ENCODE assay signal across 9 cellular contexts in genomic region chr5:131416729-131417128, GRCh38.
DNase-seq lines count a peak whose midpoint lies in the region; ATAC-seq and TF ChIP-seq lines count a peak whose summit lies in the region.
"Had no signal": no experiment of that assay in that cellular context is flagged by ENCODE, and none has a peak within 500 bp of the region (broad histone marks: within the 10 kb centered on the region; RNA-seq: fewer than 3 reads in every experiment).

No MANE protein-coding gene starts in this region.

- WGBS in lower leg skin, 2 donors, result 62 to 72% methylated on average over 3 of the region's 3 CpGs

- DNase-seq in DMS 273 treated with DMSO at 0.1 percent for 48 hours (lab: John Stamatoyannopoulos, UW) (no peak), SK-N-DZ (ENCODE audit: low spot score) (no peak), mucosa of descending colon (no peak), lower leg skin (ENCODE audit: low spot score in 2 of 2) (no peak)

- peaks cover 39% of the 10 kb centered on the region for H3K4me1 Mint-ChIP-seq in activated T-helper 17 cell treated with anti-CD3 and anti-CD28 coated beads, Interleukin-2, amount 50 U/mL, for 72 hours

- no peaks in the 10 kb centered on the region for H3K36me3 ChIP-seq in mucosa of descending colon (ENCODE audit: low read depth)

- intact Hi-C loops in mucosa of descending colon (cut with DNase I, micrococcal nuclease), result loop anchor here in 1 of 2 donors (10.0 kb wide), 1 partner anchor 532 kb away; no protein-coding TSS in a partner anchor
- intact Hi-C loops in lower leg skin (cut with DNase I; ENCODE audit: low total_unique reads), result loop anchor here (10.0 kb wide), 1 partner anchor 252 kb away; the partner anchor contains the start of gene HINT1

- no peaks in the 10 kb centered on the region for H3K4me1 ChIP-seq in mucosa of descending colon (ENCODE audit: low read depth)
- H3K4me1 ChIP-seq: parathyroid adenoma had no signal

- peak; percentile 86 for ATAC-seq in GM18499 (IDR thresholded peaks at IDR 0.05; ENCODE audit: insufficient read depth, unreplicated experiment)
- ATAC-seq in GM19463 (IDR thresholded peaks at IDR 0.05; ENCODE audit: unreplicated experiment), result peak; percentile 66
- ATAC-seq in HG03064 (IDR thresholded peaks at IDR 0.05; ENCODE audit: low read depth, unreplicated experiment), result peak; percentile 71
- no peak for ATAC-seq in activated T-helper 17 cell treated with anti-CD3 and anti-CD28 coated beads, Interleukin-2, amount 50 U/mL, for 72 hours (replicated peaks)
- no peak for ATAC-seq in mucosa of descending colon

- TF ChIP-seq CTCF in mucosa of descending colon (IDR thresholded peaks at IDR 0.05) (no peak), lower leg skin (IDR thresholded peaks at IDR 0.05) (no peak)

- H3K9me3 ChIP-seq in mucosa of descending colon, result no peaks in the 10 kb centered on the region

- TF ChIP-seq POLR2A in lower leg skin (IDR thresholded peaks at IDR 0.05), result no peak

- H3K27me3 Mint-ChIP-seq in activated T-helper 17 cell treated with anti-CD3 and anti-CD28 coated beads, Interleukin-2, amount 50 U/mL, for 72 hours, result no peaks in the 10 kb centered on the region

- peak overlapping the region; percentile 45 for H3K4me3 Mint-ChIP-seq in activated T-helper 17 cell treated with anti-CD3 and anti-CD28 coated beads, Interleukin-2, amount 50 U/mL, for 72 hours

- H3K27ac Mint-ChIP-seq in activated T-helper 17 cell treated with anti-CD3 and anti-CD28 coated beads, Interleukin-2, amount 50 U/mL, for 72 hours, result peak overlapping the region; percentile 76

- peaks cover 3% of the 10 kb centered on the region for H3K9me3 Mint-ChIP-seq in activated T-helper 17 cell treated with anti-CD3 and anti-CD28 coated beads, Interleukin-2, amount 50 U/mL, for 72 hours

- H3K36me3 Mint-ChIP-seq in activated T-helper 17 cell treated with anti-CD3 and anti-CD28 coated beads, Interleukin-2, amount 50 U/mL, for 72 hours (ENCODE audit: low read depth), result peaks cover 62% of the 10 kb centered on the region

- H3K4me3 ChIP-seq in mucosa of descending colon, result no peak overlapping the region
- H3K4me3 ChIP-seq in lower leg skin (ENCODE audit: low read depth, poor library complexity, severe bottlenecking), result no peak overlapping the region

Comparison
In these comparisons a context has a peak if more than half of its experiments do, and no peak if none do; other contexts are left out.
1. ATAC-seq: peak in GM18499 (single experiment), GM19463 (single experiment) and HG03064 (single experiment); none in activated T-helper 17 cell treated with anti-CD3 and anti-CD28 coated beads, Interleukin-2, amount 50 U/mL, for 72 hours (single experiment) and mucosa of descending colon (single experiment).